In the genomic region with DNA sequence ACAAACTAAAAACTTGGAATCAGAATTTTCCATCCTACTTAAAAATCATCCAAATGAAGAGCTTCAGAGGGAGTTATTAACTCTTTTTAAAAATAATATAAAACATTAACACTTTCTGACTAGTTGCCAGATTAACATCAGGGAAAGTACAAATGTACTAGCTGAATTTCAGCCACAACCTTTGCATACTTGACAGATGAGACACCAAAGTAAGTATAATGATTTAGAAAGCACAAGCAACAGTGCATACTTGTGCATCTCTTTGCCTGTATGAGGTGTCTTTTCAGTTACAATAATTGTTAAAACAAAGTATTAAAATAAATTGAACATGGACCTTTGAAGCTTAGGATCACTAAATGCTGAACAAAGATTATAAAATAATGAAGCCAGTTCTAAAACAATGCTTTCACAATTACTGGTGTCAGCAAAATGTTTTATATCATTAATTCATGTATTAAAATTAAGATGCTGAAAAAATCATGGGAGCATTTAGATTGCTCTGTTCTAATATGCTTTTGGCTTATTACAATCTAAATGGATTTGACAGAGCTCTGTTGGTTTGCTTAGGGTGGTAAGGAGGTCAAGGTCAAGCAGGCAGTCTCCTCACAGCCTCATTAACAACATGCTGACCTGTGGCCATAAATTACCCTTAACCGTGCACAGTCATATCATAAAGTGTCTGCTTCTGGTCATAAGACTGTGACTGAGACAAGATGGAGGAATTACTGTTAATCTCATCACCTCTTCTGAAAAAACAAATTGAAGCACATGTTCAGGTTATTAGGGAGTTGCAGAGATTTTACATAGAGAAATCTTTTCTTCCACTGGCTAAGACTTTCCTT, we compare ENCODE assay signal across 22 cellular contexts. TPM values are rescaled to one million over a fixed set of nuclear protein-coding genes. Genes with fewer than 3 reads are reported as not detected.
DNase-seq lines count a peak whose midpoint lies in the region; ATAC-seq, FAIRE-seq and TF ChIP-seq lines count a peak whose summit lies in the region.
"Had no signal": no experiment of that assay in that cellular context is flagged by ENCODE, and none has a peak within 500 bp of the region (broad histone marks: within the 10 kb centered on the region; RNA-seq: fewer than 3 reads in every experiment).

No MANE protein-coding gene starts in this region.

- TF ChIP-seq POLR2A in HepG2 (IDR thresholded peaks at IDR 0.05; ENCODE audit: insufficient read depth in 1 of 2, low read depth in 2 of 2, low read length in 2 of 2) (no peak), right lobe of liver (IDR thresholded peaks at IDR 0.05) (no peak)

- no peaks in the 10 kb centered on the region for H3K9me3 ChIP-seq in HepG2 (ENCODE audit: low read length)
- H3K9me3 ChIP-seq in right lobe of liver: peaks cover 0 to 4% (median 0%) of the 10 kb centered on the region in 4 donors
- H3K9me3 ChIP-seq in adipocyte (ENCODE audit: control insufficient read depth, low read length): peaks cover 6% of the 10 kb centered on the region
- peaks cover 10% of the 10 kb centered on the region for H3K9me3 ChIP-seq in psoas muscle
- H3K9me3 ChIP-seq: upper lobe of right lung had no signal

- BruUV-seq in HepG2 (replicated peaks; lab: Mats Ljungman, UMichigan): no TSS peak

- DNase-seq in HepG2 (ENCODE audit: low spot score) (no peak), right lobe of liver (no peak), adipocyte (ENCODE audit: low read depth) (peak; percentile 63), fibroblast of villous mesenchyme (ENCODE audit: low read depth) (peak; percentile 67), psoas muscle (no peak), SIG-M5 (lab: John Stamatoyannopoulos, UW) (no peak), NCI-H510A (lab: John Stamatoyannopoulos, UW) (no peak)
- DNase-seq in activated CD8-positive, alpha-beta T cell treated with anti-CD3 and anti-CD28 coated beads for 36 hours: no peak
- DNase-seq: 8988T; activated CD4-positive, alpha-beta T cell treated with anti-CD3 and anti-CD28 coated beads, Interleukin-2, amount 10 ng/mL, durations not matched to agents 7 days and 5 days; activated naive CD4-positive, alpha-beta T cell treated with anti-CD3 and anti-CD28 coated beads for 36 hours; DMS 273 treated with DMSO at 0.1 percent for 48 hours; heart right ventricle; MV-4-11; NCI-H69; upper lobe of right lung had no signal

- CTCF ChIA-PET in HepG2 (lab: Yijun Ruan, JAX; ENCODE audit: low intra/inter-chr PET ratio, low total read pairs): no interaction called here
- CTCF ChIA-PET in activated CD8-positive, alpha-beta T cell treated with anti-CD3 and anti-CD28 coated beads for 36 hours (lab: Charles Lee): no interaction called here

- no peak overlapping the region for H3K4me3 Mint-ChIP-seq in activated CD8-positive, alpha-beta T cell treated with anti-CD3 and anti-CD28 coated beads for 36 hours
- H3K4me3 Mint-ChIP-seq: activated CD4-positive, alpha-beta T cell treated with anti-CD3 and anti-CD28 coated beads, Interleukin-2, amount 10 ng/mL, durations not matched to agents 7 days and 5 days; activated naive CD4-positive, alpha-beta T cell treated with anti-CD3 and anti-CD28 coated beads for 36 hours; IgD-negative memory B cell; mesothelial cell of epicardium; neural crest cell had no signal

- no peaks in the 10 kb centered on the region for H3K79me2 ChIP-seq in HepG2 (ENCODE audit: insufficient read depth, low read length)

- 23% methylated on average over 1 of the region's 1 CpG for WGBS in HepG2 (ENCODE audit: low lambda C conversion rate)
- WGBS in right lobe of liver (ENCODE audit: insufficient coverage, low coverage, low lambda C conversion rate, missing lambda C conversion rate): 83% methylated on average over 1 of the region's 1 CpG
- 62 to 80% (median 73%) methylated on average over 1 of the region's 1 CpG for WGBS in psoas muscle, 3 donors

- H3K36me3 ChIP-seq in HepG2 (replicated peaks in 1 of 2; ENCODE audit: control insufficient read depth in 1 of 2, insufficient read depth in 2 of 2, low read length in 2 of 2) (no peaks in the 10 kb centered on the region), right lobe of liver (peaks cover 0 to 10% (median 1%) of the 10 kb centered on the region in 4 donors), adipocyte (ENCODE audit: control insufficient read depth, insufficient read depth, low read length, severe bottlenecking) (peaks cover 40% of the 10 kb centered on the region), psoas muscle (ENCODE audit: insufficient read depth in 1 of 2, low read depth in 1 of 2) (peaks cover 0 to 18% of the 10 kb centered on the region in 2 donors)

- H3K4me1 Mint-ChIP-seq in activated CD8-positive, alpha-beta T cell treated with anti-CD3 and anti-CD28 coated beads for 36 hours (ENCODE audit: low read depth): no peaks in the 10 kb centered on the region
- H3K4me1 Mint-ChIP-seq: activated CD4-positive, alpha-beta T cell treated with anti-CD3 and anti-CD28 coated beads, Interleukin-2, amount 10 ng/mL, durations not matched to agents 7 days and 5 days; IgD-negative memory B cell had no signal

- H3K36me3 Mint-ChIP-seq in activated CD8-positive, alpha-beta T cell treated with anti-CD3 and anti-CD28 coated beads for 36 hours (ENCODE audit: low read depth): no peaks in the 10 kb centered on the region
- H3K36me3 Mint-ChIP-seq: IgD-negative memory B cell had no signal

- no peak for ATAC-seq in HepG2
- no peak for ATAC-seq in right lobe of liver
- ATAC-seq in psoas muscle: no peak
- ATAC-seq in activated CD8-positive, alpha-beta T cell treated with anti-CD3 and anti-CD28 coated beads for 36 hours: no peak
- ATAC-seq: heart right ventricle, upper lobe of right lung had no signal

- POLR2A ChIA-PET in HepG2 (lab: Yijun Ruan, JAX): no interaction called here
- POLR2A ChIA-PET in activated CD8-positive, alpha-beta T cell treated with anti-CD3 and anti-CD28 coated beads for 36 hours (lab: Charles Lee): no interaction called here

- TF ChIP-seq EP300 in HepG2 (IDR thresholded peaks at IDR 0.05; ENCODE audit: low read depth in 2 of 2, low read length in 2 of 2) (no peak), HepG2 (CRISPR knock-in tag; IDR thresholded peaks at IDR 0.05; ENCODE audit: borderline replicate concordance) (no peak)

- H4K20me1 ChIP-seq in HepG2 (ENCODE audit: insufficient read depth, low read length): no peaks in the 10 kb centered on the region
- H4K20me1 ChIP-seq: BLaER1 treated with 17β-estradiol and CSF1 and Interleukin-3, amounts not matched to agents 10 nM and 100 nM had no signal

- H3K27me3 ChIP-seq in HepG2 (ENCODE audit: control insufficient read depth in 1 of 2, insufficient read depth in 2 of 2, low read length in 2 of 2) (no peaks in the 10 kb centered on the region), right lobe of liver (no peaks in the 10 kb centered on the region), adipocyte (replicated peaks; ENCODE audit: control insufficient read depth, insufficient read depth, low read length) (no peaks in the 10 kb centered on the region), psoas muscle (ENCODE audit: insufficient read depth in 3 of 3, low read length in 2 of 3) (no peaks in the 10 kb centered on the region)
- H3K27me3 ChIP-seq: BLaER1 treated with 17β-estradiol and CSF1 and Interleukin-3, amounts not matched to agents 10 nM and 100 nM; esophagus muscularis mucosa; heart right ventricle; right atrium auricular region; upper lobe of right lung had no signal

- no peaks in the 10 kb centered on the region for H3K4me1 ChIP-seq in HepG2 (ENCODE audit: insufficient read depth, low read length)
- H3K4me1 ChIP-seq in right lobe of liver: peaks cover 0 to 22% (median 9%) of the 10 kb centered on the region in 4 donors
- peaks cover 18% of the 10 kb centered on the region for H3K4me1 ChIP-seq in adipocyte (ENCODE audit: control insufficient read depth, insufficient read depth, low read length)
- peaks cover 6% of the 10 kb centered on the region for H3K4me1 ChIP-seq in psoas muscle
- H3K4me1 ChIP-seq: BLaER1 treated with 17β-estradiol and CSF1 and Interleukin-3, amounts not matched to agents 10 nM and 100 nM; right atrium auricular region; upper lobe of right lung had no signal

- in situ Hi-C loops in HepG2 (cut with HindIII; ENCODE audit: extremely low pct_ligation_motif_present, low pct_unique_long_range_greater_than_20kb): no loop called here

- no peak overlapping the region for H3K4me2 ChIP-seq in HepG2 (ENCODE audit: low read depth, low read length)
- H3K4me2 ChIP-seq: BLaER1 treated with 17β-estradiol and CSF1 and Interleukin-3, amounts not matched to agents 10 nM and 100 nM had no signal

- intact Hi-C loops in HepG2 (cut with micrococcal nuclease; ENCODE audit: unreplicated experiment) (no loop called here), right lobe of liver (cut with DNase I) (no loop called here), psoas muscle (cut with DNase I) (no loop called here)
- intact Hi-C loops in activated CD8-positive, alpha-beta T cell treated with anti-CD3 and anti-CD28 coated beads for 36 hours (cut with micrococcal nuclease): no loop called here

- no peak for FAIRE-seq in HepG2 (lab: Jason Lieb, UNC)

- no peak overlapping the region for H3K27ac ChIP-seq in HepG2 (ENCODE audit: extremely low read length, insufficient read depth, low read length)
- no peak overlapping the region for H3K27ac ChIP-seq in right lobe of liver
- H3K27ac ChIP-seq in psoas muscle: no peak overlapping the region
- H3K27ac ChIP-seq: BLaER1 treated with 17β-estradiol and CSF1 and Interleukin-3, amounts not matched to agents 10 nM and 100 nM; esophagus muscularis mucosa; heart right ventricle; right atrium auricular region; upper lobe of right lung had no signal

- no peak for TF ChIP-seq RAD21 in HepG2 (CRISPR knock-in tag; IDR thresholded peaks at IDR 0.05)

- H2AFZ ChIP-seq in HepG2 (ENCODE audit: low read length): no peak overlapping the region

- TF ChIP-seq CTCF in HepG2 (CRISPR knock-in tag; IDR thresholded peaks at IDR 0.05) (no peak), right lobe of liver (IDR thresholded peaks at IDR 0.05) (no peak), fibroblast of villous mesenchyme (IDR thresholded peaks at IDR 0.05; ENCODE audit: insufficient read depth, low read depth, low read length) (no peak), psoas muscle (IDR thresholded peaks at IDR 0.05) (no peak)
- TF ChIP-seq CTCF in activated CD8-positive, alpha-beta T cell treated with anti-CD3 and anti-CD28 coated beads for 36 hours (IDR thresholded peaks at IDR 0.05): no peak

- no peak overlapping the region for H3K27ac Mint-ChIP-seq in activated CD8-positive, alpha-beta T cell treated with anti-CD3 and anti-CD28 coated beads for 36 hours
- H3K27ac Mint-ChIP-seq: activated CD4-positive, alpha-beta T cell treated with anti-CD3 and anti-CD28 coated beads, Interleukin-2, amount 10 ng/mL, durations not matched to agents 7 days and 5 days; activated naive CD4-positive, alpha-beta T cell treated with anti-CD3 and anti-CD28 coated beads for 36 hours; IgD-negative memory B cell; mesothelial cell of epicardium had no signal

- no peaks in the 10 kb centered on the region for H3K9me3 Mint-ChIP-seq in activated CD8-positive, alpha-beta T cell treated with anti-CD3 and anti-CD28 coated beads for 36 hours

- no peak overlapping the region for H3K9ac ChIP-seq in HepG2 (ENCODE audit: insufficient read depth, low read depth, low read length)
- H3K9ac ChIP-seq in adipocyte (ENCODE audit: low read length): no peak overlapping the region
- H3K9ac ChIP-seq: BLaER1 treated with 17β-estradiol and CSF1 and Interleukin-3, amounts not matched to agents 10 nM and 100 nM had no signal

- H3K4me3 ChIP-seq in HepG2 (replicated peaks in 1 of 3; ENCODE audit: insufficient read depth in 1 of 3, low read depth in 2 of 3, low read length in 3 of 3): no peak overlapping the region
- no peak overlapping the region for H3K4me3 ChIP-seq in right lobe of liver
- H3K4me3 ChIP-seq in adipocyte (ENCODE audit: low read length): no peak overlapping the region
- H3K4me3 ChIP-seq in fibroblast of villous mesenchyme (ENCODE audit: low read depth, low read length): no peak overlapping the region
- H3K4me3 ChIP-seq in psoas muscle: no peak overlapping the region
- H3K4me3 ChIP-seq: BLaER1 treated with 17β-estradiol and CSF1 and Interleukin-3, amounts not matched to agents 10 nM and 100 nM; esophagus muscularis mucosa; heart right ventricle; right atrium auricular region; upper lobe of right lung had no signal

- peaks cover 9% of the 10 kb centered on the region for H3K27me3 Mint-ChIP-seq in activated CD8-positive, alpha-beta T cell treated with anti-CD3 and anti-CD28 coated beads for 36 hours
- H3K27me3 Mint-ChIP-seq: IgD-negative memory B cell had no signal

RNA-seq across cellular contexts. Expression of a gene that starts 15.1 kb away (rescaled TPM):
- 1.2 and 2.2 TPM in 2 replicates for total RNA-seq in HepG2 (2016; rRNA removed; fragmentation: Illumina TruSeq; extraction: Trizol)
- total RNA-seq in HepG2 (2016; cell fraction: cytosol; rRNA removed; fragmentation: Illumina TruSeq; extraction: Trizol; ENCODE audit: low read depth): 1.1 TPM in 2 replicates
- 2.3 and 3.0 TPM in 2 replicates for total RNA-seq in HepG2 (2016; cell fraction: insoluble cytoplasmic fraction; rRNA removed; fragmentation: Illumina TruSeq; extraction: Trizol)
- total RNA-seq in HepG2 (2016; cell fraction: membrane; rRNA removed; fragmentation: Illumina TruSeq; extraction: Trizol): 1.4 TPM in 2 replicates
- 2.8 and 3.1 TPM in 2 replicates for total RNA-seq in HepG2 (2016; cell fraction: nucleus; rRNA removed; fragmentation: Illumina TruSeq; extraction: Trizol)
- 1.9 and 2.4 TPM in 2 replicates for polyA plus RNA-seq in HepG2 (2011; rRNA removed)
- 0.67 and 0.81 TPM in 2 replicates for polyA plus RNA-seq in HepG2 (2011; cell fraction: cytosol; rRNA removed)
- 9.2 and 10.0 TPM in 2 replicates for polyA plus RNA-seq in HepG2 (2011; cell fraction: nucleus; rRNA removed)
- polyA plus RNA-seq in HepG2 (2012): 1.4 and 1.6 TPM in 2 replicates
- 0.18 and 0.36 TPM in 2 replicates for polyA plus RNA-seq in HepG2 (2016; cell fraction: cytosol; fragmentation: Illumina TruSeq; extraction: Trizol; ENCODE audit: low read depth)
- 0.72 and 0.83 TPM in 2 replicates for polyA plus RNA-seq in HepG2 (2016; cell fraction: insoluble cytoplasmic fraction; fragmentation: Illumina TruSeq; extraction: Trizol; ENCODE audit: low read depth)
- 0.69 and 0.73 TPM in 2 replicates for polyA plus RNA-seq in HepG2 (2016; cell fraction: membrane; fragmentation: Illumina TruSeq; extraction: Trizol; ENCODE audit: low read depth)
- polyA plus RNA-seq in HepG2 (2016; cell fraction: nucleus; fragmentation: Illumina TruSeq; extraction: Trizol; ENCODE audit: insufficient read depth, low read depth): 3.2 and 4.7 TPM in 2 replicates
- polyA minus RNA-seq in HepG2 (2011; rRNA and poly(A)+ RNA removed; ENCODE audit: low replicate concordance): 2.2 and 14.0 TPM in 2 replicates
- 1.5 and 7.3 TPM in 2 replicates for polyA minus RNA-seq in HepG2 (2011; cell fraction: cytosol; rRNA and poly(A)+ RNA removed)
- polyA minus RNA-seq in HepG2 (2011; cell fraction: nucleus; rRNA and poly(A)+ RNA removed): 9.5 and 10.7 TPM in 2 replicates
- 10 to 100 TPM in 5 of 6 experiments, 1 to 10 TPM in 1; 9.8 to 20.7 (median 14.3) TPM for total RNA-seq in right lobe of liver
- 24.5 and 25.5 TPM in 2 replicates for total RNA-seq in fibroblast of villous mesenchyme
- total RNA-seq in psoas muscle: 10 to 100 TPM; 11.5 to 22.5 (median 15.5) TPM
- polyA plus RNA-seq in psoas muscle: 1 to 10 TPM; 2.3 to 7.6 (median 2.9) TPM
- total RNA-seq in activated CD8-positive, alpha-beta T cell treated with anti-CD3 and anti-CD28 coated beads for 36 hours: under 1 TPM; 0.07 to 0.09 TPM
- polyA plus RNA-seq: IgD-negative memory B cell had no signal

Comparison
In these comparisons a context has a peak if more than half of its experiments do, and no peak if none do; other contexts are left out.
1. DNase-seq: peak in adipocyte (single experiment) and fibroblast of villous mesenchyme (single experiment); none in HepG2 (single experiment), right lobe of liver (0 of 3), psoas muscle (0 of 2), SIG-M5 (single experiment), activated CD8-positive, alpha-beta T cell treated with anti-CD3 and anti-CD28 coated beads for 36 hours (single experiment) and NCI-H510A (single experiment).